Comparison of ENCODE assay signal across 10 cellular contexts in genomic region chr4:73437558-73437956, GRCh38. TPM values are rescaled to one million over a fixed set of nuclear protein-coding genes. Genes with fewer than 3 reads are reported as not detected.
"Had no signal": no experiment of that assay in that cellular context is flagged by ENCODE, and none has a peak within 500 bp of the region (broad histone marks: within the 10 kb centered on the region; RNA-seq: fewer than 3 reads in every experiment).

No MANE protein-coding gene starts in this region.

- H3K27ac Mint-ChIP-seq: IgD-negative memory B cell had no signal

- H3K4me3 Mint-ChIP-seq: IgD-negative memory B cell had no signal

- H3K4me3 ChIP-seq: K562 had no signal

- H3K9ac ChIP-seq: KMS-11 had no signal

- ATAC-seq: K562 had no signal

- FAIRE-seq: HTR-8/SVneo, K562 had no signal

- H3K4me2 ChIP-seq: KMS-11 had no signal

- DNase-seq: IMR-90, KBM-7, KG1 had no signal

- H3K4me1 Mint-ChIP-seq: IgD-negative memory B cell had no signal

- H3K27ac ChIP-seq: HL-60, KMS-11 had no signal

RNA-seq across cellular contexts. Expression of gene AFP, which starts 1.5 kb away (rescaled TPM):
- total RNA-seq: HT-29 had no signal
- polyA plus RNA-seq: IgD-negative memory B cell had no signal

RNA-seq across cellular contexts. Expression of gene ALB, which starts 33.5 kb away (rescaled TPM):
- total RNA-seq: HT-29, IMR-90 had no signal
- polyA plus RNA-seq: IgD-negative memory B cell, IMR-90 had no signal

RNA-seq across cellular contexts. Expression of gene AFM, which starts 44.0 kb away (rescaled TPM):
- total RNA-seq: HT-29, HT1080, IMR-90 had no signal
- polyA plus RNA-seq: IgD-negative memory B cell, IMR-90 had no signal
